In genomic region chr3:189937302-189938255, GRCh38 we compare ENCODE assay signal across 13 cellular contexts.
A peak's percentile ranks its signal among the peaks of the same experiment; 100 is the strongest.
DNase-seq lines count a peak whose midpoint lies in the region; ATAC-seq, FAIRE-seq and TF ChIP-seq lines count a peak whose summit lies in the region.
"Had no signal": no experiment of that assay in that cellular context is flagged by ENCODE, and none has a peak within 500 bp of the region (broad histone marks: within the 10 kb centered on the region; RNA-seq: fewer than 3 reads in every experiment).

No MANE protein-coding gene starts in this region.

- H3K27me3 Mint-ChIP-seq in neural crest cell (ENCODE audit: low read depth), result no peaks in the 10 kb centered on the region

- TF ChIP-seq CTCF in endothelial cell of umbilical vein (IDR thresholded peaks at IDR 0.05; ENCODE audit: extremely low read depth in 1 of 2, insufficient read depth in 1 of 2, low read depth in 1 of 2, low read length in 2 of 2) (no peak), neural crest cell (conservative IDR thresholded peaks at IDR 0.05) (no peak), esophagus muscularis mucosa (IDR thresholded peaks at IDR 0.05) (no peak)

- no peaks in the 10 kb centered on the region for H3K79me2 ChIP-seq in endothelial cell of umbilical vein (ENCODE audit: control insufficient read depth, insufficient read depth, low read length)

- H3K9ac ChIP-seq in endothelial cell of umbilical vein (replicated peaks; ENCODE audit: extremely low read depth, insufficient read depth, low read length), result peak overlapping the region; percentile 30

- no peak for TF ChIP-seq POLR2A in endothelial cell of umbilical vein (IDR thresholded peaks at IDR 0.05; ENCODE audit: low read depth, low read length)
- TF ChIP-seq POLR2A in esophagus muscularis mucosa (IDR thresholded peaks at IDR 0.05; ENCODE audit: low read depth), result no peak

- no peaks in the 10 kb centered on the region for H4K20me1 ChIP-seq in endothelial cell of umbilical vein (replicated peaks; ENCODE audit: control insufficient read depth, extremely low read depth, insufficient read depth, low read length)

- TF ChIP-seq EP300 in esophagus muscularis mucosa (IDR thresholded peaks at IDR 0.05), result no peak

- H3K27ac Mint-ChIP-seq in neural crest cell (ENCODE audit: unreplicated experiment), result peak overlapping the region; percentile 45

- H3K36me3 Mint-ChIP-seq in neural crest cell (ENCODE audit: low read depth), result no peaks in the 10 kb centered on the region

- WGBS in esophagus muscularis mucosa, result 75% methylated on average over 9 of the region's 9 CpGs

- H3K27me3 ChIP-seq in endothelial cell of umbilical vein (ENCODE audit: control insufficient read depth in 2 of 2, insufficient read depth in 2 of 2, low read length in 2 of 2) (no peaks in the 10 kb centered on the region), esophagus muscularis mucosa (no peaks in the 10 kb centered on the region)

- no peak overlapping the region for H3K4me3 Mint-ChIP-seq in neural crest cell

- H3K4me3 ChIP-seq in endothelial cell of umbilical vein (replicated peaks in 1 of 3; ENCODE audit: insufficient read depth in 1 of 3, low read depth in 1 of 3, low read length in 3 of 3) (no peak overlapping the region), esophagus muscularis mucosa (no peak overlapping the region)

- BruUV-seq in endothelial cell of umbilical vein (replicated peaks; lab: Mats Ljungman, UMichigan), result TSS peak; percentile 94

- DNase-seq in EH (ENCODE audit: low read depth) (peak; percentile 100), NCI-H69 (lab: John Stamatoyannopoulos, UW) (peak; percentile 99), endothelial cell of umbilical vein (ENCODE audit: low read depth, low spot score) (peak; percentile 88), neural crest cell (ENCODE audit: low read depth, low spot score) (no peak), esophagus muscularis mucosa (ENCODE audit: extremely low spot score) (no peak), NCI-H774 (lab: John Stamatoyannopoulos, UW) (no peak)
- no peak for DNase-seq in stimulated activated CD4-positive, alpha-beta T cell treated with anti-CD3 and anti-CD28 coated beads, Interleukin-4, amount 100 ng/mL, for 24 hours
- DNase-seq: activated CD8-positive, alpha-beta memory T cell treated with anti-CD3 and anti-CD28 coated beads for 24 hours; caudate nucleus; COR-L47 had no signal

- dilution Hi-C loops in endothelial cell of umbilical vein (cut with MboI; ENCODE audit: extremely low pct_ligation_motif_present, low sequenced_read_pairs), result no loop called here

- POLR2A ChIA-PET in endothelial cell of umbilical vein (lab: Charles Lee), result no interaction called here

- peak; percentile 85 for FAIRE-seq in endothelial cell of umbilical vein (lab: Jason Lieb, UNC)
- FAIRE-seq: H1 had no signal

- peaks cover 3% of the 10 kb centered on the region for H3K9me3 Mint-ChIP-seq in neural crest cell

- H3K36me3 ChIP-seq in endothelial cell of umbilical vein (ENCODE audit: control insufficient read depth in 2 of 2, extremely low read depth in 1 of 2, insufficient read depth in 2 of 2, low read length in 2 of 2) (no peaks in the 10 kb centered on the region), esophagus muscularis mucosa (no peaks in the 10 kb centered on the region)

- no peaks in the 10 kb centered on the region for H3K9me3 ChIP-seq in endothelial cell of umbilical vein (replicated peaks; ENCODE audit: control insufficient read depth, insufficient read depth, low read length)
- no peaks in the 10 kb centered on the region for H3K9me3 ChIP-seq in esophagus muscularis mucosa

- no peaks in the 10 kb centered on the region for H3K9me1 ChIP-seq in endothelial cell of umbilical vein (replicated peaks; ENCODE audit: control insufficient read depth, extremely low read depth, insufficient read depth, low read length)

- no peaks in the 10 kb centered on the region for H3K4me1 Mint-ChIP-seq in neural crest cell

- H3K4me1 ChIP-seq in endothelial cell of umbilical vein (ENCODE audit: control insufficient read depth, extremely low read depth, insufficient read depth, low read length) (peaks cover 16% of the 10 kb centered on the region), esophagus muscularis mucosa (no peaks in the 10 kb centered on the region)

- peak overlapping the region; percentile 57 for H3K27ac ChIP-seq in endothelial cell of umbilical vein (ENCODE audit: insufficient read depth, low read depth, low read length)
- no peak overlapping the region for H3K27ac ChIP-seq in esophagus muscularis mucosa (replicated peaks in 1 of 4)

- no peak for ATAC-seq in HG02852 (IDR thresholded peaks at IDR 0.05; ENCODE audit: unreplicated experiment)
- ATAC-seq: SK-N-SH treated with all-trans-retinoic acid at 6 μM for 48 hours had no signal

- CTCF ChIA-PET in endothelial cell of umbilical vein (lab: Charles Lee), result interaction anchor here (1.2 to 5.8 kb wide), 4 partner anchors 10 to 113 kb away, joined by 3 to 44 read pairs (median 4); no protein-coding TSS in a partner anchor

- H3K4me2 ChIP-seq in endothelial cell of umbilical vein (ENCODE audit: insufficient read depth, low read length), result no peak overlapping the region

- intact Hi-C loops in endothelial cell of umbilical vein (cut with micrococcal nuclease), result loop anchor here (1.0 to 5.0 kb wide), 2 partner anchors 29 to 145 kb away; no protein-coding TSS in a partner anchor
- intact Hi-C loops in esophagus muscularis mucosa (cut with DNase I), result no loop called here

- H2AFZ ChIP-seq in endothelial cell of umbilical vein (ENCODE audit: low read depth, low read length), result peak overlapping the region; percentile 30

TF ChIP-seq in endothelial cell of umbilical vein, 7 proteins besides CTCF, POLR2A, EP300 and RAD21:
- TF ChIP-seq JUN (IDR thresholded peaks at IDR 0.05; ENCODE audit: borderline replicate concordance, insufficient read depth, insufficient read length, low read depth), result peak; percentile 59
- TF ChIP-seq MYC (IDR thresholded peaks at IDR 0.05; ENCODE audit: low read depth, low read length), result no peak
- peak; percentile 96 for TF ChIP-seq FOS (IDR thresholded peaks at IDR 0.05; ENCODE audit: borderline replicate concordance, insufficient read depth, low read length)
- TF ChIP-seq POLR2AphosphoS5 (IDR thresholded peaks at IDR 0.05; ENCODE audit: insufficient read depth, low read depth, low read length), result peak; percentile 73
- TF ChIP-seq GATA2 (IDR thresholded peaks at IDR 0.05; ENCODE audit: insufficient read depth, insufficient read length, low read depth, low read length), result peak; percentile 79
- TF ChIP-seq MAX (IDR thresholded peaks at IDR 0.05; ENCODE audit: insufficient read depth, insufficient read length), result no peak
- no peak for TF ChIP-seq EZH2 (IDR thresholded peaks at IDR 0.05; ENCODE audit: borderline replicate concordance, low read depth, low read length, severe bottlenecking)

Comparison
In these comparisons a context has a peak if more than half of its experiments do, and no peak if none do; other contexts are left out.
1. DNase-seq: peak in EH (single experiment), NCI-H69 (single experiment) and endothelial cell of umbilical vein (single experiment); none in neural crest cell (single experiment), stimulated activated CD4-positive, alpha-beta T cell treated with anti-CD3 and anti-CD28 coated beads, Interleukin-4, amount 100 ng/mL, for 24 hours (single experiment), esophagus muscularis mucosa (single experiment) and NCI-H774 (single experiment).